8 cellular contexts compared by ENCODE assay signal in genomic region chr3:135966875-135967274, GRCh38. TPM values are rescaled to one million over a fixed set of nuclear protein-coding genes. Genes with fewer than 3 reads are reported as not detected.
DNase-seq lines count a peak whose midpoint lies in the region; TF ChIP-seq lines count a peak whose summit lies in the region.

No MANE protein-coding gene starts in this region.

- H3K27ac ChIP-seq in C4-2B (peak overlapping the region; percentile 83; the same call in 1 of the 2 replicates), OCI-LY7 (ENCODE audit: low read depth, low read length, poor library complexity, severe bottlenecking) (no peak overlapping the region), endodermal cell (ENCODE audit: low read depth, low read length) (no peak overlapping the region), neural cell (ENCODE audit: low read length) (peak overlapping the region; percentile 50)

- no peaks in the 10 kb centered on the region for H3K36me3 ChIP-seq in OCI-LY7 (ENCODE audit: insufficient read depth, low read length)
- no peaks in the 10 kb centered on the region for H3K36me3 ChIP-seq in endodermal cell (ENCODE audit: control insufficient read depth, insufficient read depth, low read length)
- no peaks in the 10 kb centered on the region for H3K36me3 ChIP-seq in neural cell (ENCODE audit: insufficient read depth, low read length)

- in situ Hi-C loops in KBM-7 (cut with MboI; ENCODE audit: low pct_unique_long_range_greater_than_20kb, low sequenced_read_pairs), result no loop called here

- H3K4me2 ChIP-seq in OCI-LY7 (ENCODE audit: low read length) (no peak overlapping the region), neural cell (ENCODE audit: low read length) (peak overlapping the region; percentile 66)

- DNase-seq in OCI-LY7 (ENCODE audit: low spot score), result no peak
- DNase-seq in endodermal cell, result no peak
- no peak for DNase-seq in SW 1271 (lab: John Stamatoyannopoulos, UW)
- no peak for DNase-seq in NCI-H1436 treated with DMSO at 0.1 percent for 48 hours (lab: John Stamatoyannopoulos, UW)
- no peak for DNase-seq in stimulated activated CD4-positive, alpha-beta T cell treated with anti-CD3 and anti-CD28 coated beads, Interleukin-2, amount 100 ng/mL, for 24 hours
- no peak for DNase-seq in KBM-7

- H3K4me3 ChIP-seq in OCI-LY7 (ENCODE audit: low read depth, low read length, poor library complexity, severe bottlenecking), result peak overlapping the region; percentile 71
- peak overlapping the region; percentile 96 for H3K4me3 ChIP-seq in endodermal cell (ENCODE audit: low read length)
- H3K4me3 ChIP-seq in neural cell (ENCODE audit: low read length), result peak overlapping the region; percentile 92

- WGBS in endodermal cell (ENCODE audit: insufficient coverage in 1 of 2, insufficient read length in 1 of 2), 2 experiments, result 37% methylated on average over 4 of the region's 4 CpGs; no CpG with 5 or more reads in 1 of the 2 experiments

- H4K20me1 ChIP-seq in OCI-LY7 (ENCODE audit: insufficient read depth, low read length), result no peaks in the 10 kb centered on the region; the same call in 1 of the 2 replicates
- no peaks in the 10 kb centered on the region for H4K20me1 ChIP-seq in neural cell (ENCODE audit: insufficient read depth)

- peak overlapping the region; percentile 76 for H3K4me3 Mint-ChIP-seq in endodermal cell

- H3K9ac ChIP-seq in endodermal cell (ENCODE audit: extremely low read depth, low read length, poor library complexity, severe bottlenecking) (peak overlapping the region; percentile 79), neural cell (ENCODE audit: low read length) (peak overlapping the region; percentile 86)

- intact Hi-C loops in OCI-LY7 (cut with micrococcal nuclease; ENCODE audit: unreplicated experiment), result no loop called here

- H3K4me1 Mint-ChIP-seq in endodermal cell, result peaks cover 18% of the 10 kb centered on the region

- H3K36me3 Mint-ChIP-seq in endodermal cell (ENCODE audit: low read depth), result peaks cover 11% of the 10 kb centered on the region

- peaks cover 1% of the 10 kb centered on the region for H3K9me3 Mint-ChIP-seq in endodermal cell

- H3K4me1 ChIP-seq in OCI-LY7 (ENCODE audit: insufficient read depth, low read length, poor library complexity, severe bottlenecking), result no peaks in the 10 kb centered on the region
- H3K4me1 ChIP-seq in endodermal cell (ENCODE audit: control insufficient read depth, insufficient read depth, low read length), result peaks cover 8% of the 10 kb centered on the region

- no peak for TF ChIP-seq RAD21 in neural cell (conservative IDR thresholded peaks at IDR 0.05)

- H3K27ac Mint-ChIP-seq in endodermal cell, result peak overlapping the region; percentile 82

- H3K79me2 ChIP-seq in OCI-LY7 (ENCODE audit: insufficient read depth, low read depth, low read length) (no peaks in the 10 kb centered on the region), neural cell (replicated peaks; ENCODE audit: insufficient read depth, low read length) (peaks cover 49% of the 10 kb centered on the region)

- no peaks in the 10 kb centered on the region for H3K9me2 ChIP-seq in OCI-LY7 (ENCODE audit: insufficient read depth, low read length)
- no peaks in the 10 kb centered on the region for H3K9me2 ChIP-seq in neural cell (ENCODE audit: insufficient read depth, low read length)

- no peak for TF ChIP-seq EP300 in neural cell (conservative IDR thresholded peaks at IDR 0.05; ENCODE audit: poor library complexity, severe bottlenecking)

- no TSS peak for BruUV-seq in OCI-LY7 (replicated peaks; lab: Mats Ljungman, UMichigan)

- TF ChIP-seq CTCF in C4-2B (conservative IDR thresholded peaks at IDR 0.05), result no peak
- TF ChIP-seq CTCF in OCI-LY7 (conservative IDR thresholded peaks at IDR 0.05; ENCODE audit: low read length), result no peak
- TF ChIP-seq CTCF in endodermal cell (conservative IDR thresholded peaks at IDR 0.05), result no peak
- no peak for TF ChIP-seq CTCF in neural cell (IDR thresholded peaks at IDR 0.05; ENCODE audit: poor library complexity, severe bottlenecking)

- H3F3A ChIP-seq in neural cell (ENCODE audit: insufficient read depth, low read length, poor library complexity, severe bottlenecking), result peaks cover 8% of the 10 kb centered on the region

- no peaks in the 10 kb centered on the region for H3K27me3 Mint-ChIP-seq in endodermal cell (ENCODE audit: insufficient read depth)

- H3K27me3 ChIP-seq in endodermal cell (ENCODE audit: control insufficient read depth, insufficient read depth, low read length, poor library complexity, severe bottlenecking) (no peaks in the 10 kb centered on the region), neural cell (ENCODE audit: insufficient read depth, low read depth, low read length) (no peaks in the 10 kb centered on the region)

- CTCF ChIA-PET in OCI-LY7 (lab: Charles Lee; ENCODE audit: unreplicated experiment), result no interaction called here

- POLR2A ChIA-PET in OCI-LY7 (lab: Charles Lee), result interaction anchor here (1.4 kb wide), 1 partner anchor 10 kb away, joined by 4 read pairs; no protein-coding TSS in a partner anchor

- H3K9me3 ChIP-seq in OCI-LY7 (ENCODE audit: low read length) (no peaks in the 10 kb centered on the region), endodermal cell (ENCODE audit: control insufficient read depth, low read length) (no peaks in the 10 kb centered on the region), neural cell (ENCODE audit: low read length) (no peaks in the 10 kb centered on the region)

- H2AFZ ChIP-seq in OCI-LY7 (ENCODE audit: low read length) (peak overlapping the region; percentile 80; the same call in 1 of the 2 replicates), neural cell (ENCODE audit: low read depth, low read length) (peak overlapping the region; percentile 17)

TF ChIP-seq in neural cell, 6 proteins besides CTCF, POLR2A, EP300 and RAD21:
- TF ChIP-seq TAF1 (IDR thresholded peaks at IDR 0.05; ENCODE audit: low read depth), result no peak
- no peak for TF ChIP-seq MXI1 (conservative IDR thresholded peaks at IDR 0.05; ENCODE audit: poor library complexity, severe bottlenecking)
- TF ChIP-seq EZH2 (IDR thresholded peaks at IDR 0.05; ENCODE audit: borderline replicate concordance, insufficient read depth, low read length, poor library complexity, severe bottlenecking), result no peak
- TF ChIP-seq REST (IDR thresholded peaks at IDR 0.05; ENCODE audit: borderline replicate concordance), result no peak
- no peak for TF ChIP-seq POLR2AphosphoS5 (IDR thresholded peaks at IDR 0.05)
- TF ChIP-seq SMC3 (conservative IDR thresholded peaks at IDR 0.05; ENCODE audit: poor library complexity), result no peak

RNA-seq across cellular contexts. Expression of gene PPP2R3A, which starts 1.3 kb away (rescaled TPM):
- total RNA-seq in OCI-LY7 (2014; rRNA removed; shearing (Covaris generic)), result 0.05 and 0.22 TPM in 2 replicates
- total RNA-seq in OCI-LY7 (2022) (0.27 and 0.28 TPM in 2 replicates), endodermal cell (10 to 100 TPM; 12.5 to 16.5 TPM)
- polyA plus RNA-seq in endodermal cell (2013, experiment 1 of 2), result 15.9 TPM
- polyA plus RNA-seq in endodermal cell (2013, experiment 2 of 2), result 15.3 TPM
- polyA plus RNA-seq in neural cell, result 16.9 and 17.9 TPM in 2 replicates
- polyA minus RNA-seq in neural cell, result 79.1 and 88.9 TPM in 2 replicates

Comparison
In these comparisons a context has a peak if more than half of its experiments do, and no peak if none do; other contexts are left out.
1. H3K27ac ChIP-seq: peak in C4-2B (single experiment) and neural cell (single experiment); none in OCI-LY7 (single experiment) and endodermal cell (single experiment).
2. RNA of gene PPP2R3A, which starts 1.3 kb away (total RNA-seq): 12.5 to 16.5 TPM in endodermal cell; 0.05 to 0.28 TPM in OCI-LY7; every median in the first group is over 10 times any median in the second.
3. Peak in every context shown above with its lines, with median percentiles within 50 percentile points of each other: H3K4me3 ChIP-seq.